ENCODE assay signal across 20 cellular contexts in genomic region chr18:37964885-37965571, GRCh38.
"Had no signal": no experiment of that assay in that cellular context is flagged by ENCODE, and none has a peak within 500 bp of the region (broad histone marks: within the 10 kb centered on the region; RNA-seq: fewer than 3 reads in every experiment).

No MANE protein-coding gene starts in this region.

- H3K36me3 Mint-ChIP-seq: naive thymus-derived CD8-positive, alpha-beta T cell; stimulated activated memory B cell treated with anti-CD40 and anti-IgM and Interleukin-4, amounts not matched to agents 10 μg/mL and 1 μg/mL and 100 μg/mL, for 72 hours had no signal

- H3K27ac Mint-ChIP-seq: dendritic cell treated with granulocyte-macrophage colony-stimulating factor and Interleukin-4, amounts not matched to agents 40 ng/mL and 50 ng/mL, for 4 days; effector memory CD8-positive, alpha-beta T cell; naive thymus-derived CD8-positive, alpha-beta T cell; stimulated activated memory B cell treated with anti-CD40 and anti-IgM and Interleukin-4, amounts not matched to agents 10 μg/mL and 1 μg/mL and 100 μg/mL, for 72 hours; stimulated activated naive CD8-positive, alpha-beta T cell treated with anti-CD3 and anti-CD28 coated beads, Interleukin-15, Interleukin-2, amounts not matched to agents 100 ng/mL and 50 ng/mL, for 24 hours had no signal

- H3K27me3 Mint-ChIP-seq: dendritic cell treated with granulocyte-macrophage colony-stimulating factor and Interleukin-4, amounts not matched to agents 40 ng/mL and 50 ng/mL, for 4 days; effector memory CD8-positive, alpha-beta T cell; naive thymus-derived CD8-positive, alpha-beta T cell; stimulated activated memory B cell treated with anti-CD40 and anti-IgM and Interleukin-4, amounts not matched to agents 10 μg/mL and 1 μg/mL and 100 μg/mL, for 72 hours; stimulated activated naive CD8-positive, alpha-beta T cell treated with anti-CD3 and anti-CD28 coated beads, Interleukin-15, Interleukin-2, amounts not matched to agents 100 ng/mL and 50 ng/mL, for 24 hours had no signal

- H3K4me3 Mint-ChIP-seq: dendritic cell treated with granulocyte-macrophage colony-stimulating factor and Interleukin-4, amounts not matched to agents 40 ng/mL and 50 ng/mL, for 4 days; effector memory CD8-positive, alpha-beta T cell; naive thymus-derived CD8-positive, alpha-beta T cell; stimulated activated memory B cell treated with anti-CD40 and anti-IgM and Interleukin-4, amounts not matched to agents 10 μg/mL and 1 μg/mL and 100 μg/mL, for 72 hours; stimulated activated naive CD8-positive, alpha-beta T cell treated with anti-CD3 and anti-CD28 coated beads, Interleukin-15, Interleukin-2, amounts not matched to agents 100 ng/mL and 50 ng/mL, for 24 hours had no signal

- H3K9me3 ChIP-seq: neutrophil, testis, tibial nerve had no signal

- H3K4me1 Mint-ChIP-seq: naive thymus-derived CD8-positive, alpha-beta T cell; stimulated activated memory B cell treated with anti-CD40 and anti-IgM and Interleukin-4, amounts not matched to agents 10 μg/mL and 1 μg/mL and 100 μg/mL, for 72 hours had no signal

- H3K27me3 ChIP-seq: foreskin keratinocyte, neutrophil, spleen, testis, tibial nerve had no signal

- H3K4me1 ChIP-seq: foreskin keratinocyte, psoas muscle, spleen, testis, tibial nerve had no signal

- DNase-seq: effector memory CD8-positive, alpha-beta T cell; erythroblast; kidney glomerular epithelial cell; mucosa of descending colon; naive thymus-derived CD8-positive, alpha-beta T cell; psoas muscle; retina; spleen; stimulated activated CD4-positive, alpha-beta T cell treated with anti-CD3 and anti-CD28 coated beads, Interleukin-15, amount 100 ng/mL, for 24 hours; stimulated activated CD4-positive, alpha-beta T cell treated with anti-CD3 and anti-CD28 coated beads, Interleukin-1b, Interleukin-23, amount 100 ng/mL, for 48 hours; stimulated activated CD4-positive, alpha-beta T cell treated with anti-CD3 and anti-CD28 coated beads, Interleukin-4, amount 100 ng/mL, for 24 hours; testis had no signal

- ATAC-seq: effector memory CD8-positive, alpha-beta T cell; left lobe of liver; mucosa of descending colon; naive thymus-derived CD8-positive, alpha-beta T cell; psoas muscle; sciatic nerve; stimulated activated memory B cell treated with anti-CD40 and anti-IgM and Interleukin-4, amounts not matched to agents 10 μg/mL and 1 μg/mL and 100 μg/mL, for 72 hours had no signal

- H3K36me3 ChIP-seq: neutrophil, spleen, tibial nerve had no signal

- H3K4me3 ChIP-seq: mucosa of descending colon, psoas muscle, spleen, testis, tibial nerve had no signal

- H3K27ac ChIP-seq: foreskin keratinocyte, neutrophil, psoas muscle, spleen, testis, tibial nerve had no signal
